ENCODE assay signal across 19 cellular contexts in the genomic region with DNA sequence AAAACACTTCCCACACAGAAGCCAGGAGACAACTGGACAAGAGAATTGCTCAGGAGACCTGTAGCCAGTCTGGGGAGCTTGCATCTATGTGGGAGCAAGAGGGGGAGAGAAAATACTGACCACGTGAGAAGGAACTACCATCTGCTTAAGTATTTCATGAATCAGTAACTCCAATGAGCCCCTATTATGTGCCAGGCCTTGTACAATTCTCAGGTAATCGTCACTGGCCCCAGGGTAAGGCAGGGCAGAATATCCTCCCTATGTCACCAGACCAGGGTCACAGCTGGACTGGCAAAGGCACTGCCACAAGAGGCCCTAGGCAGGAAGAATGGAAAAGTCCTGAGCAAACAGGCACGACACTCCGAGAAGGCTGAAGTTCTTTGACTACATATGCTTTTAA. TPM values are rescaled to one million over a fixed set of nuclear protein-coding genes. Genes with fewer than 3 reads are reported as not detected.
A peak's percentile ranks its signal among the peaks of the same experiment; 100 is the strongest.
DNase-seq lines count a peak whose midpoint lies in the region; ATAC-seq and TF ChIP-seq lines count a peak whose summit lies in the region.
"Had no signal": no experiment of that assay in that cellular context is flagged by ENCODE, and none has a peak within 500 bp of the region (broad histone marks: within the 10 kb centered on the region; RNA-seq: fewer than 3 reads in every experiment).

No MANE protein-coding gene starts in this region.

- H3K36me3 ChIP-seq in PC-9 (ENCODE audit: low read depth), result no peaks in the 10 kb centered on the region
- H3K36me3 ChIP-seq: neutrophil, right atrium auricular region, transverse colon had no signal

- no peak for TF ChIP-seq CTCF in natural killer cell (IDR thresholded peaks at IDR 0.05)
- no peak for TF ChIP-seq CTCF in PC-9 (conservative IDR thresholded peaks at IDR 0.05)
- no peak for TF ChIP-seq CTCF in epithelial cell of esophagus (IDR thresholded peaks at IDR 0.05; ENCODE audit: insufficient read depth, low read depth, low read length, missing control alignments)
- no peak for TF ChIP-seq CTCF in glutamatergic neuron (IDR thresholded peaks at IDR 0.05; ENCODE audit: partially characterized antibody, unreplicated experiment)

- H4K20me1 ChIP-seq in PC-9 (ENCODE audit: insufficient read depth), result peaks cover 100% of the 10 kb centered on the region

- H3K27me3 Mint-ChIP-seq in natural killer cell (ENCODE audit: low read depth in 2 of 2) (no peaks in the 10 kb centered on the region), glutamatergic neuron (ENCODE audit: unreplicated experiment) (no peaks in the 10 kb centered on the region)
- H3K27me3 Mint-ChIP-seq in natural killer cell treated with Interleukin-12 subunit alpha and Interleukin-12 subunit beta and Interleukin-15 and Interleukin-18, amount 100 ng/mL, for 72 hours, result no peaks in the 10 kb centered on the region

- peak overlapping the region; percentile 9 to 40 for H3K27ac Mint-ChIP-seq in natural killer cell
- no peak overlapping the region for H3K27ac Mint-ChIP-seq in natural killer cell treated with Interleukin-12 subunit alpha and Interleukin-12 subunit beta and Interleukin-15 and Interleukin-18, amount 100 ng/mL, for 72 hours
- no peak overlapping the region for H3K27ac Mint-ChIP-seq in glutamatergic neuron (ENCODE audit: unreplicated experiment)
- H3K27ac Mint-ChIP-seq: activated naive CD4-positive, alpha-beta T cell treated with anti-CD3 and anti-CD28 coated beads for 36 hours had no signal

- no TSS peak for BruUV-seq in PC-9 (replicated peaks; lab: Mats Ljungman, UMichigan)

- peaks cover 99% of the 10 kb centered on the region for H3K79me2 ChIP-seq in PC-9 (ENCODE audit: low read depth)

- H3K9me2 ChIP-seq in PC-9 (ENCODE audit: insufficient read depth), result no peaks in the 10 kb centered on the region

- intact Hi-C loops in natural killer cell (cut with micrococcal nuclease), result no loop called here
- intact Hi-C loops in PC-9 (cut with micrococcal nuclease; ENCODE audit: unreplicated experiment), result loop anchor here (1.0 to 10.0 kb wide), 2 partner anchors 21 to 67 kb away; no protein-coding TSS in a partner anchor

- no peaks in the 10 kb centered on the region for H3K9me3 ChIP-seq in PC-9 (ENCODE audit: insufficient read depth, low read depth)
- H3K9me3 ChIP-seq: HAP-1, neutrophil, right atrium auricular region, transverse colon had no signal

- H3K4me3 ChIP-seq in PC-9, result no peak overlapping the region
- H3K4me3 ChIP-seq in epithelial cell of esophagus (ENCODE audit: low read length), result no peak overlapping the region
- H3K4me3 ChIP-seq: HAP-1, right atrium auricular region, transverse colon had no signal

- ATAC-seq in natural killer cell, result no peak
- no peak for ATAC-seq in natural killer cell treated with Interleukin-12 subunit alpha and Interleukin-12 subunit beta and Interleukin-15 and Interleukin-18, amount 100 ng/mL, for 72 hours
- ATAC-seq in GM21526 (IDR thresholded peaks at IDR 0.05; ENCODE audit: low FRiP score, unreplicated experiment), result no peak
- no peak for ATAC-seq in HG03159 (IDR thresholded peaks at IDR 0.05; ENCODE audit: unreplicated experiment)

- H3F3A ChIP-seq in PC-9 (ENCODE audit: insufficient read depth, low read depth), result peaks cover 23% of the 10 kb centered on the region

- peak overlapping the region; percentile 55 for H3K27ac ChIP-seq in PC-9
- H3K27ac ChIP-seq: neutrophil, right atrium auricular region, transverse colon had no signal

- H3K4me1 Mint-ChIP-seq in natural killer cell (peaks cover 87 to 95% of the 10 kb centered on the region in 2 donors), glutamatergic neuron (ENCODE audit: low read depth, unreplicated experiment) (peaks cover 43% of the 10 kb centered on the region)
- peaks cover 63 to 76% of the 10 kb centered on the region in 2 donors for H3K4me1 Mint-ChIP-seq in natural killer cell treated with Interleukin-12 subunit alpha and Interleukin-12 subunit beta and Interleukin-15 and Interleukin-18, amount 100 ng/mL, for 72 hours (ENCODE audit: low read depth in 2 of 2)

- POLR2A ChIA-PET in PC-9 (lab: Charles Lee; ENCODE audit: unreplicated experiment), result no interaction called here

- H3K9me3 Mint-ChIP-seq in natural killer cell (no peaks in the 10 kb centered on the region), glutamatergic neuron (ENCODE audit: unreplicated experiment) (peaks cover 3% of the 10 kb centered on the region)
- no peaks in the 10 kb centered on the region for H3K9me3 Mint-ChIP-seq in natural killer cell treated with Interleukin-12 subunit alpha and Interleukin-12 subunit beta and Interleukin-15 and Interleukin-18, amount 100 ng/mL, for 72 hours
- H3K9me3 Mint-ChIP-seq: activated naive CD4-positive, alpha-beta T cell treated with anti-CD3 and anti-CD28 coated beads for 36 hours had no signal

- peak overlapping the region; percentile 30 for H3K4me2 ChIP-seq in PC-9

- no peaks in the 10 kb centered on the region for H3K27me3 ChIP-seq in PC-9 (ENCODE audit: insufficient read depth, low read depth)
- H3K27me3 ChIP-seq: neutrophil, right atrium auricular region, transverse colon had no signal

- H3K36me3 Mint-ChIP-seq in natural killer cell (no peaks in the 10 kb centered on the region), glutamatergic neuron (ENCODE audit: unreplicated experiment) (no peaks in the 10 kb centered on the region)
- no peaks in the 10 kb centered on the region for H3K36me3 Mint-ChIP-seq in natural killer cell treated with Interleukin-12 subunit alpha and Interleukin-12 subunit beta and Interleukin-15 and Interleukin-18, amount 100 ng/mL, for 72 hours

- no peak overlapping the region for H2AFZ ChIP-seq in PC-9

- CTCF ChIA-PET in PC-9 (lab: Charles Lee), result interaction anchor here (0.7 kb wide), 2 partner anchors 35 to 71 kb away, joined by 3 read pairs; no protein-coding TSS in a partner anchor

- peaks cover 26% of the 10 kb centered on the region for H3K4me1 ChIP-seq in PC-9 (replicated peaks; ENCODE audit: insufficient read depth)

- DNase-seq in natural killer cell, result no peak
- DNase-seq in natural killer cell treated with Interleukin-12 subunit alpha and Interleukin-12 subunit beta and Interleukin-15 and Interleukin-18, amount 100 ng/mL, for 72 hours (ENCODE audit: low spot score), result no peak
- peak; percentile 69 to 72 for DNase-seq in PC-9
- DNase-seq in epithelial cell of esophagus (ENCODE audit: low read depth), result peak; percentile 22
- no peak for DNase-seq in glutamatergic neuron
- no peak for DNase-seq in DMS53 treated with DMSO at 0.1 percent for 48 hours (lab: John Stamatoyannopoulos, UW; ENCODE audit: unreplicated experiment)
- DNase-seq: activated CD4-positive, alpha-beta T cell treated with anti-CD3 and anti-CD28 coated beads for 48 hours; activated naive CD4-positive, alpha-beta T cell treated with anti-CD3 and anti-CD28 coated beads for 36 hours; hypothalamus; NCI-H1105; stimulated activated naive CD4-positive, alpha-beta T cell treated with Interleukin-2 at 50 U/mL for 16 hours; transverse colon had no signal

- H3K4me3 Mint-ChIP-seq in natural killer cell (no peak overlapping the region), glutamatergic neuron (ENCODE audit: unreplicated experiment) (no peak overlapping the region)
- no peak overlapping the region for H3K4me3 Mint-ChIP-seq in natural killer cell treated with Interleukin-12 subunit alpha and Interleukin-12 subunit beta and Interleukin-15 and Interleukin-18, amount 100 ng/mL, for 72 hours
- H3K4me3 Mint-ChIP-seq: activated naive CD4-positive, alpha-beta T cell treated with anti-CD3 and anti-CD28 coated beads for 36 hours had no signal

RNA-seq across cellular contexts. Expression of a gene that starts 25.9 kb away (rescaled TPM):
- total RNA-seq in natural killer cell (100 to 1,000 TPM; 213 to 268 (median 236) TPM), PC-9 (2021) (113 and 167 TPM in 2 replicates), glutamatergic neuron (ENCODE audit: unreplicated experiment) (167 TPM)
- 100 to 1,000 TPM; 161 to 180 TPM for total RNA-seq in natural killer cell treated with Interleukin-12 subunit alpha and Interleukin-12 subunit beta and Interleukin-15 and Interleukin-18, amount 100 ng/mL, for 72 hours

RNA-seq across cellular contexts. Expression of a gene that starts 55.7 kb away (rescaled TPM):
- 1 to 10 TPM in 1 of 3 donors, under 1 TPM in 2; 0.21 to 1.1 (median 0.29) TPM for total RNA-seq in natural killer cell
- total RNA-seq in natural killer cell treated with Interleukin-12 subunit alpha and Interleukin-12 subunit beta and Interleukin-15 and Interleukin-18, amount 100 ng/mL, for 72 hours, result not detected
- not detected in 2 replicates for total RNA-seq in PC-9 (2021)
- total RNA-seq in glutamatergic neuron (ENCODE audit: unreplicated experiment), result not detected
- total RNA-seq: activated naive CD4-positive, alpha-beta T cell treated with anti-CD3 and anti-CD28 coated beads for 36 hours; fibroblast of villous mesenchyme; kidney epithelial cell; right atrium auricular region; transverse colon had no signal

Comparison
In these comparisons a context has a peak if more than half of its experiments do, and no peak if none do; other contexts are left out.
1. H3K27ac Mint-ChIP-seq: peak in natural killer cell (2 of 2); none in natural killer cell treated with Interleukin-12 subunit alpha and Interleukin-12 subunit beta and Interleukin-15 and Interleukin-18, amount 100 ng/mL, for 72 hours (0 of 2) and glutamatergic neuron (single experiment).
2. DNase-seq: peak in PC-9 (2 of 2) and epithelial cell of esophagus (single experiment); none in natural killer cell (single experiment), natural killer cell treated with Interleukin-12 subunit alpha and Interleukin-12 subunit beta and Interleukin-15 and Interleukin-18, amount 100 ng/mL, for 72 hours (single experiment), glutamatergic neuron (single experiment) and DMS53 treated with DMSO at 0.1 percent for 48 hours (single experiment).